8 cellular contexts compared by ENCODE assay signal in genomic region chr10:79547128-79547527, GRCh38. TPM values are rescaled to one million over a fixed set of nuclear protein-coding genes. Genes with fewer than 3 reads are reported as not detected.
"Had no signal": no experiment of that assay in that cellular context is flagged by ENCODE, and none has a peak within 500 bp of the region (broad histone marks: within the 10 kb centered on the region; RNA-seq: fewer than 3 reads in every experiment).

No MANE protein-coding gene starts in this region.

RNA-seq across cellular contexts. Expression of gene SFTPA2, which starts 13.1 kb away (rescaled TPM):
- total RNA-seq: lung microvascular endothelial cell; mesenteric fat pad; naive thymus-derived CD4-positive, alpha-beta T cell; natural killer cell treated with Interleukin-12 subunit alpha and Interleukin-12 subunit beta and Interleukin-15 and Interleukin-18, amount 100 ng/mL, for 72 hours; progenitor cell of endocrine pancreas; pulmonary artery endothelial cell; renal cortical epithelial cell; smooth muscle cell had no signal
